In genomic region chr1:170562644-170563338, GRCh38 we compare ENCODE assay signal across 8 cellular contexts. TPM values are rescaled to one million over a fixed set of nuclear protein-coding genes. Genes with fewer than 3 reads are reported as not detected.
DNase-seq lines count a peak whose midpoint lies in the region; ATAC-seq, FAIRE-seq and TF ChIP-seq lines count a peak whose summit lies in the region.

No MANE protein-coding gene starts in this region.

- TF ChIP-seq CTCF in progenitor cell of endocrine pancreas (IDR thresholded peaks at IDR 0.05; ENCODE audit: unreplicated experiment), result no peak

- no peak for TF ChIP-seq POLR2A in GM12891 (IDR thresholded peaks at IDR 0.05; ENCODE audit: low read depth, low read length)

- FAIRE-seq in GM12891 (lab: Jason Lieb, UNC), result no peak

- H3K27ac Mint-ChIP-seq in activated CD4-positive, alpha-beta memory T cell treated with anti-CD3 and anti-CD28 coated beads for 36 hours, result no peak overlapping the region
- H3K27ac Mint-ChIP-seq in progenitor cell of endocrine pancreas, result peak overlapping the region; percentile 9

- peak; percentile 77 for ATAC-seq in HG03460 (IDR thresholded peaks at IDR 0.05; ENCODE audit: unreplicated experiment)

- CTCF ChIA-PET in activated CD4-positive, alpha-beta memory T cell treated with anti-CD3 and anti-CD28 coated beads for 36 hours (lab: Charles Lee), result no interaction called here

- peaks cover 15% of the 10 kb centered on the region for H3K4me1 Mint-ChIP-seq in activated CD4-positive, alpha-beta memory T cell treated with anti-CD3 and anti-CD28 coated beads for 36 hours (ENCODE audit: low read depth)
- peaks cover 4% of the 10 kb centered on the region for H3K4me1 Mint-ChIP-seq in progenitor cell of endocrine pancreas (ENCODE audit: low read depth)

- POLR2A ChIA-PET in activated CD4-positive, alpha-beta memory T cell treated with anti-CD3 and anti-CD28 coated beads for 36 hours (lab: Charles Lee), result no interaction called here

- no peaks in the 10 kb centered on the region for H3K27me3 Mint-ChIP-seq in activated CD4-positive, alpha-beta memory T cell treated with anti-CD3 and anti-CD28 coated beads for 36 hours
- H3K27me3 Mint-ChIP-seq in progenitor cell of endocrine pancreas, result no peaks in the 10 kb centered on the region

- intact Hi-C loops in activated CD4-positive, alpha-beta memory T cell treated with anti-CD3 and anti-CD28 coated beads for 36 hours (cut with micrococcal nuclease), result no loop called here

- no peak overlapping the region for H3K4me3 Mint-ChIP-seq in activated CD4-positive, alpha-beta memory T cell treated with anti-CD3 and anti-CD28 coated beads for 36 hours
- no peak overlapping the region for H3K4me3 Mint-ChIP-seq in progenitor cell of endocrine pancreas (ENCODE audit: low read depth)

- H3K36me3 Mint-ChIP-seq in activated CD4-positive, alpha-beta memory T cell treated with anti-CD3 and anti-CD28 coated beads for 36 hours, result peaks cover 7% of the 10 kb centered on the region
- no peaks in the 10 kb centered on the region for H3K36me3 Mint-ChIP-seq in progenitor cell of endocrine pancreas (ENCODE audit: insufficient read depth)

- peaks cover 21% of the 10 kb centered on the region for H3K9me3 Mint-ChIP-seq in activated CD4-positive, alpha-beta memory T cell treated with anti-CD3 and anti-CD28 coated beads for 36 hours
- no peaks in the 10 kb centered on the region for H3K9me3 Mint-ChIP-seq in progenitor cell of endocrine pancreas (ENCODE audit: low read depth)

- peak; percentile 3 for DNase-seq in activated T-cell treated with anti-CD3 and anti-CD28 coated beads for 48 hours (ENCODE audit: low read depth)
- no peak for DNase-seq in activated T-cell treated with anti-CD3 and anti-CD28 coated beads, Interleukin-2, amount 50 U/mL, for 1 hour
- DNase-seq in activated CD4-positive, alpha-beta memory T cell treated with anti-CD3 and anti-CD28 coated beads for 36 hours, result peak; percentile 50
- peak; percentile 7 for DNase-seq in globus pallidus (ENCODE audit: low spot score)
- DNase-seq in progenitor cell of endocrine pancreas (ENCODE audit: low spot score, unreplicated experiment), result no peak
- no peak for DNase-seq in GM12891 (ENCODE audit: insufficient read length, low spot score)
- DNase-seq in activated gamma-delta T cell (lab: John Stamatoyannopoulos, UW), result no peak

TF ChIP-seq in GM12891, 5 proteins besides CTCF, POLR2A, EP300 and RAD21:
- TF ChIP-seq POLR2AphosphoS5 (IDR thresholded peaks at IDR 0.05; ENCODE audit: low read depth, low read length), result no peak
- no peak for TF ChIP-seq SPI1 (IDR thresholded peaks at IDR 0.05; ENCODE audit: low read depth, low read length)
- no peak for TF ChIP-seq TAF1 (IDR thresholded peaks at IDR 0.05; ENCODE audit: low read depth, low read length)
- TF ChIP-seq PAX5 (IDR thresholded peaks at IDR 0.05; ENCODE audit: insufficient read depth, low read length, severe bottlenecking), result no peak
- no peak for TF ChIP-seq POU2F2 (IDR thresholded peaks at IDR 0.05; ENCODE audit: low read depth, low read length)

RNA-seq across cellular contexts. Expression of gene GORAB, which starts 30.8 kb away (rescaled TPM):
- 1 to 10 TPM; 8.5 to 9.0 TPM for total RNA-seq in activated CD4-positive, alpha-beta memory T cell treated with anti-CD3 and anti-CD28 coated beads for 36 hours
- 23.1 and 26.2 TPM in 2 replicates for total RNA-seq in progenitor cell of endocrine pancreas
- 5.0 TPM for polyA plus RNA-seq in GM12891 (2012; ENCODE audit: low read depth, missing spikeins)

Comparison
In these comparisons a context has a peak if more than half of its experiments do, and no peak if none do; other contexts are left out.
1. DNase-seq: peak in activated T-cell treated with anti-CD3 and anti-CD28 coated beads for 48 hours (single experiment), activated CD4-positive, alpha-beta memory T cell treated with anti-CD3 and anti-CD28 coated beads for 36 hours (single experiment) and globus pallidus (single experiment); none in activated T-cell treated with anti-CD3 and anti-CD28 coated beads, Interleukin-2, amount 50 U/mL, for 1 hour (single experiment), progenitor cell of endocrine pancreas (single experiment), GM12891 (single experiment) and activated gamma-delta T cell (single experiment).